ENCODE assay signal across 23 cellular contexts in the genomic region with DNA sequence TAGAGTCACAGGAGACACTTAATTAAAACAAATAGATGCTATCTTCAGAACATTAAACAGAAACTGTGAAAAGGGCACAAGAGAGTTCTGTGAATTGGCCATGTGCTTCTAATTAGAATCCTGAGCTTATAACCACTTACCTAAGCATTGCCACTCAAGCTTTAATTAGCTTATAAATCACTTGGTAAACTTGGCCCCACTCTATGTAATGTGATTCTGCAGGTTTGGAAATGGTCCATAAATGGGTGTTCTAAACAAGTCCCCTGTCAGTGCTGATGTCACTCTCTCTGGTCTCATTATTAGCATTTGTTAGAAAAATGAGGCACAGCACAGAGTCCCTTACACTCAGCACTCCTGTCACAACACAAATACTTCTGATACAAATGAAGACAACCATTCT.
"Had no signal": no experiment of that assay in that cellular context is flagged by ENCODE, and none has a peak within 500 bp of the region (broad histone marks: within the 10 kb centered on the region; RNA-seq: fewer than 3 reads in every experiment).

No MANE protein-coding gene starts in this region.

- H3K27ac ChIP-seq: colonic mucosa, ovary, psoas muscle, right lobe of liver, suprapubic skin, upper lobe of left lung had no signal

- H3K4me1 ChIP-seq: colonic mucosa, psoas muscle, right lobe of liver, suprapubic skin had no signal

- H3K27me3 Mint-ChIP-seq: activated B cell treated with CpG ODN at 0.5 μM for 24 hours; activated CD8-positive, alpha-beta T cell treated with anti-CD3 and anti-CD28 coated beads for 36 hours; activated naive CD8-positive, alpha-beta T cell treated with anti-CD3 and anti-CD28 coated beads, Interleukin-2, amount 10 ng/mL, durations not matched to agents 7 days and 5 days; activated T-helper 17 cell treated with anti-CD3 and anti-CD28 coated beads, Interleukin-2, amount 50 U/mL, for 72 hours; naive thymus-derived CD4-positive, alpha-beta T cell; stimulated activated naive CD8-positive, alpha-beta T cell treated with anti-CD3 and anti-CD28 coated beads, Interleukin-15, amount 100 ng/mL, for 72 hours had no signal

- ATAC-seq: activated CD8-positive, alpha-beta T cell treated with anti-CD3 and anti-CD28 coated beads for 36 hours; activated T-helper 17 cell treated with anti-CD3 and anti-CD28 coated beads, Interleukin-2, amount 50 U/mL, for 72 hours; naive thymus-derived CD4-positive, alpha-beta T cell; psoas muscle; right lobe of liver; stimulated activated naive CD8-positive, alpha-beta T cell treated with anti-CD3 and anti-CD28 coated beads, Interleukin-15, amount 100 ng/mL, for 72 hours had no signal

- H3K27me3 ChIP-seq: colonic mucosa, ovary, right lobe of liver, suprapubic skin, upper lobe of left lung had no signal

- H3K27ac Mint-ChIP-seq: activated B cell treated with CpG ODN at 0.5 μM for 24 hours; activated CD8-positive, alpha-beta T cell treated with anti-CD3 and anti-CD28 coated beads for 36 hours; activated naive CD8-positive, alpha-beta T cell treated with anti-CD3 and anti-CD28 coated beads, Interleukin-2, amount 10 ng/mL, durations not matched to agents 7 days and 5 days; activated T-helper 17 cell treated with anti-CD3 and anti-CD28 coated beads, Interleukin-2, amount 50 U/mL, for 72 hours; brain; naive thymus-derived CD4-positive, alpha-beta T cell; stimulated activated naive CD8-positive, alpha-beta T cell treated with anti-CD3 and anti-CD28 coated beads, Interleukin-15, amount 100 ng/mL, for 72 hours had no signal

- H3K4me3 ChIP-seq: colonic mucosa, ovary, psoas muscle, right lobe of liver, suprapubic skin, upper lobe of left lung had no signal

- H3K4me1 Mint-ChIP-seq: activated T-helper 17 cell treated with anti-CD3 and anti-CD28 coated beads, Interleukin-2, amount 50 U/mL, for 72 hours; brain had no signal

- H3K4me3 Mint-ChIP-seq: activated B cell treated with CpG ODN at 0.5 μM for 24 hours; activated CD8-positive, alpha-beta T cell treated with anti-CD3 and anti-CD28 coated beads for 36 hours; activated naive CD8-positive, alpha-beta T cell treated with anti-CD3 and anti-CD28 coated beads, Interleukin-2, amount 10 ng/mL, durations not matched to agents 7 days and 5 days; activated T-helper 17 cell treated with anti-CD3 and anti-CD28 coated beads, Interleukin-2, amount 50 U/mL, for 72 hours; brain; stimulated activated naive CD8-positive, alpha-beta T cell treated with anti-CD3 and anti-CD28 coated beads, Interleukin-15, amount 100 ng/mL, for 72 hours had no signal

- H3K9me3 ChIP-seq: colonic mucosa had no signal

- DNase-seq: activated B cell treated with CpG ODN at 0.5 μM for 24 hours; activated CD4-positive, alpha-beta T cell treated with anti-CD3 and anti-CD28 coated beads for 48 hours; activated CD8-positive, alpha-beta T cell treated with anti-CD3 and anti-CD28 coated beads for 36 hours; activated naive CD4-positive, alpha-beta T cell; activated naive CD8-positive, alpha-beta T cell treated with anti-CD3 and anti-CD28 coated beads, Interleukin-2, amount 10 ng/mL, durations not matched to agents 7 days and 5 days; activated T-cell treated with anti-CD3 and anti-CD28 coated beads, Interleukin-2, amount 50 U/mL, for 1 hour; central memory CD4-positive, alpha-beta T cell; colonic mucosa; erythroblast; foreskin melanocyte; mesenchymal stem cell; naive thymus-derived CD4-positive, alpha-beta T cell; ovary; psoas muscle; right lobe of liver; small intestine; stimulated activated CD4-positive, alpha-beta T cell treated with anti-CD3 and anti-CD28 coated beads, Interleukin-15, amount 100 ng/mL, for 24 hours; stimulated activated CD4-positive, alpha-beta T cell treated with anti-CD3 and anti-CD28 coated beads, Interleukin-2, amount 100 ng/mL, for 48 hours; stimulated activated naive CD8-positive, alpha-beta T cell treated with anti-CD3 and anti-CD28 coated beads, Interleukin-15, amount 100 ng/mL, for 72 hours; upper lobe of left lung had no signal
